34 cellular contexts compared by ENCODE assay signal in genomic region chr7:152120776-152121175, GRCh38.
"Had no signal": no experiment of that assay in that cellular context is flagged by ENCODE, and none has a peak within 500 bp of the region (broad histone marks: within the 10 kb centered on the region; RNA-seq: fewer than 3 reads in every experiment).

No MANE protein-coding gene starts in this region.

- H3K27me3 ChIP-seq: ascending aorta had no signal

- ATAC-seq: activated CD8-positive, alpha-beta memory T cell treated with anti-CD3 and anti-CD28 coated beads, Interleukin-2, amount 10 ng/mL, durations not matched to agents 7 days and 5 days; activated CD8-positive, alpha-beta T cell treated with anti-CD3 and anti-CD28 coated beads, Interleukin-2, amount 10 ng/mL, durations not matched to agents 7 days and 5 days; activated naive CD8-positive, alpha-beta T cell treated with anti-CD3 and anti-CD28 coated beads, Interleukin-2, amount 50 U/mL, for 24 hours; activated T-cell treated with anti-CD3 and anti-CD28 coated beads, Interleukin-2, amount 50 U/mL, for 4 hours; activated T-cell treated with anti-CD3 and anti-CD28 coated beads, Interleukin-2, amount 50 U/mL, for 72 hours had no signal

- H3K27me3 Mint-ChIP-seq: activated B cell treated with CpG ODN at 0.5 μM for 24 hours; activated CD4-positive, alpha-beta memory T cell treated with anti-CD3 and anti-CD28 coated beads, Interleukin-2, amount 10 ng/mL, durations not matched to agents 7 days and 5 days; activated CD4-positive, alpha-beta T cell treated with anti-CD3 and anti-CD28 coated beads, Interleukin-2, amount 10 ng/mL, durations not matched to agents 24 days and 14 days; activated CD8-positive, alpha-beta memory T cell treated with anti-CD3 and anti-CD28 coated beads, Interleukin-2, amount 10 ng/mL, durations not matched to agents 7 days and 5 days; activated naive CD4-positive, alpha-beta T cell treated with anti-CD3 and anti-CD28 coated beads, Interleukin-2, amount 10 ng/mL, durations not matched to agents 7 days and 5 days; activated naive CD4-positive, alpha-beta T cell treated with anti-CD3 and anti-CD28 coated beads, Interleukin-2, amount 50 U/mL, for 24 hours; activated naive CD8-positive, alpha-beta T cell; activated naive CD8-positive, alpha-beta T cell treated with anti-CD3 and anti-CD28 coated beads, Interleukin-2, amount 10 ng/mL, durations not matched to agents 7 days and 5 days; activated naive CD8-positive, alpha-beta T cell treated with anti-CD3 and anti-CD28 coated beads, Interleukin-2, amount 50 U/mL, for 24 hours; brain had no signal

- H3K4me1 ChIP-seq: ascending aorta had no signal

- H3K9me3 ChIP-seq: ascending aorta had no signal

- H3K4me1 Mint-ChIP-seq: activated B cell treated with CpG ODN at 0.5 μM for 24 hours; activated CD4-positive, alpha-beta memory T cell treated with anti-CD3 and anti-CD28 coated beads, Interleukin-2, amount 10 ng/mL, durations not matched to agents 7 days and 5 days; activated CD8-positive, alpha-beta memory T cell treated with anti-CD3 and anti-CD28 coated beads, Interleukin-2, amount 10 ng/mL, durations not matched to agents 7 days and 5 days; brain had no signal

- H3K27ac Mint-ChIP-seq: activated B cell treated with CpG ODN at 0.5 μM for 24 hours; activated CD4-positive, alpha-beta memory T cell treated with anti-CD3 and anti-CD28 coated beads, Interleukin-2, amount 10 ng/mL, durations not matched to agents 7 days and 5 days; activated CD4-positive, alpha-beta T cell treated with anti-CD3 and anti-CD28 coated beads, Interleukin-2, amount 10 ng/mL, durations not matched to agents 24 days and 14 days; activated CD8-positive, alpha-beta memory T cell treated with anti-CD3 and anti-CD28 coated beads, Interleukin-2, amount 10 ng/mL, durations not matched to agents 7 days and 5 days; activated CD8-positive, alpha-beta T cell treated with anti-CD3 and anti-CD28 coated beads, Interleukin-2, amount 10 ng/mL, durations not matched to agents 7 days and 5 days; activated naive CD4-positive, alpha-beta T cell treated with anti-CD3 and anti-CD28 coated beads, Interleukin-2, amount 10 ng/mL, durations not matched to agents 7 days and 5 days; activated naive CD4-positive, alpha-beta T cell treated with anti-CD3 and anti-CD28 coated beads, Interleukin-2, amount 50 U/mL, for 24 hours; activated naive CD8-positive, alpha-beta T cell; activated naive CD8-positive, alpha-beta T cell treated with anti-CD3 and anti-CD28 coated beads, Interleukin-2, amount 10 ng/mL, durations not matched to agents 7 days and 5 days; activated naive CD8-positive, alpha-beta T cell treated with anti-CD3 and anti-CD28 coated beads, Interleukin-2, amount 50 U/mL, for 24 hours; activated T-cell treated with anti-CD3 and anti-CD28 coated beads, Interleukin-2, amount 50 U/mL, for 72 hours; activated T-helper 1 cell treated with anti-CD3 and anti-CD28 coated beads, Interleukin-12 subunit alpha, Interleukin-12 subunit beta, Interleukin-2, Interleukin-4 antibody, amounts not matched to agents 30 ng/mL and 10 ng/mL and 1 ng/mL, durations not matched to agents 14 hours and 24 hours and 36 hours; activated T-helper 2 cell treated with anti-CD3 and anti-CD28 coated beads, Interferon-gamma antibody, Interleukin-2, Interleukin-4, amounts not matched to agents 10 μg/mL and 5 μg/mL and 100 μg/mL, durations not matched to agents 14 hours and 24 hours and 36 hours; T-helper 1 cell treated with Interleukin-12 subunit alpha and Interleukin-12 subunit beta and Interleukin-4 antibody, amounts not matched to agents 30 μg/mL and 1 μg/mL, for 36 hours; T-helper 2 cell treated with Interferon-gamma antibody and Interleukin-4, amounts not matched to agents 5 μg/mL and 100 μg/mL, for 36 hours had no signal

- H3K4me3 Mint-ChIP-seq: activated B cell treated with CpG ODN at 0.5 μM for 24 hours; activated CD4-positive, alpha-beta memory T cell treated with anti-CD3 and anti-CD28 coated beads, Interleukin-2, amount 10 ng/mL, durations not matched to agents 7 days and 5 days; activated CD4-positive, alpha-beta T cell treated with anti-CD3 and anti-CD28 coated beads, Interleukin-2, amount 10 ng/mL, durations not matched to agents 24 days and 14 days; activated CD8-positive, alpha-beta memory T cell treated with anti-CD3 and anti-CD28 coated beads, Interleukin-2, amount 10 ng/mL, durations not matched to agents 7 days and 5 days; activated CD8-positive, alpha-beta T cell treated with anti-CD3 and anti-CD28 coated beads, Interleukin-2, amount 10 ng/mL, durations not matched to agents 7 days and 5 days; activated naive CD4-positive, alpha-beta T cell treated with anti-CD3 and anti-CD28 coated beads, Interleukin-2, amount 10 ng/mL, durations not matched to agents 7 days and 5 days; activated naive CD4-positive, alpha-beta T cell treated with anti-CD3 and anti-CD28 coated beads, Interleukin-2, amount 50 U/mL, for 24 hours; activated naive CD8-positive, alpha-beta T cell; activated naive CD8-positive, alpha-beta T cell treated with anti-CD3 and anti-CD28 coated beads, Interleukin-2, amount 10 ng/mL, durations not matched to agents 7 days and 5 days; activated naive CD8-positive, alpha-beta T cell treated with anti-CD3 and anti-CD28 coated beads, Interleukin-2, amount 50 U/mL, for 24 hours; activated T-cell treated with anti-CD3 and anti-CD28 coated beads, Interleukin-2, amount 50 U/mL, for 4 hours; activated T-cell treated with anti-CD3 and anti-CD28 coated beads, Interleukin-2, amount 50 U/mL, for 72 hours; activated T-helper 1 cell treated with anti-CD3 and anti-CD28 coated beads, Interleukin-12 subunit alpha, Interleukin-12 subunit beta, Interleukin-2, Interleukin-4 antibody, amounts not matched to agents 30 ng/mL and 10 ng/mL and 1 ng/mL, durations not matched to agents 14 hours and 24 hours and 36 hours; brain; T-helper 1 cell treated with Interleukin-12 subunit alpha and Interleukin-12 subunit beta and Interleukin-4 antibody, amounts not matched to agents 30 μg/mL and 1 μg/mL, for 36 hours; T-helper 2 cell treated with Interferon-gamma antibody and Interleukin-4, amounts not matched to agents 5 μg/mL and 100 μg/mL, for 36 hours had no signal

- H3K4me3 ChIP-seq: ascending aorta had no signal

- DNase-seq: activated B cell treated with CpG ODN at 0.5 μM for 24 hours; activated CD4-positive, alpha-beta memory T cell treated with anti-CD3 and anti-CD28 coated beads, Interleukin-2, amount 10 ng/mL, durations not matched to agents 7 days and 5 days; activated CD4-positive, alpha-beta T cell treated with anti-CD3 and anti-CD28 coated beads for 4 hours; activated CD4-positive, alpha-beta T cell treated with anti-CD3 and anti-CD28 coated beads, Interleukin-2, amount 10 ng/mL, durations not matched to agents 24 days and 14 days; activated CD4-positive, alpha-beta T cell treated with anti-CD3 and anti-CD28 coated beads, Interleukin-2, amount 50 U/mL, for 1 hour; activated CD4-positive, alpha-beta T cell treated with anti-CD3 and anti-CD28 coated beads, Interleukin-2, amount 50 U/mL, for 4 hours; activated CD4-positive, CD25-positive, alpha-beta regulatory T cell treated with anti-CD3 and anti-CD28 coated beads, Interleukin-2, amount 50 U/mL, for 72 hours; activated CD8-positive, alpha-beta memory T cell treated with anti-CD3 and anti-CD28 coated beads for 24 hours; activated CD8-positive, alpha-beta memory T cell treated with anti-CD3 and anti-CD28 coated beads, Interleukin-2, amount 10 ng/mL, durations not matched to agents 7 days and 5 days; activated CD8-positive, alpha-beta memory T cell treated with anti-CD3 and anti-CD28 coated beads, Interleukin-2, amount 50 U/mL, for 48 hours; activated CD8-positive, alpha-beta T cell treated with anti-CD3 and anti-CD28 coated beads, Interleukin-2, amount 10 ng/mL, durations not matched to agents 7 days and 5 days; activated gamma-delta T cell; activated naive CD4-positive, alpha-beta T cell treated with anti-CD3 and anti-CD28 coated beads, Interleukin-2, amount 10 ng/mL, durations not matched to agents 7 days and 5 days; activated naive CD4-positive, alpha-beta T cell treated with Interleukin-2 at 50 U/mL for 16 hours; activated naive CD8-positive, alpha-beta T cell treated with anti-CD3 and anti-CD28 coated beads, Interleukin-2, amount 10 ng/mL, durations not matched to agents 7 days and 5 days; activated naive CD8-positive, alpha-beta T cell treated with anti-CD3 and anti-CD28 coated beads, Interleukin-2, amount 50 U/mL, for 24 hours; activated T-cell treated with anti-CD3 and anti-CD28 coated beads, Interleukin-2, amount 50 U/mL, for 1 hour; activated T-cell treated with anti-CD3 and anti-CD28 coated beads, Interleukin-2, amount 50 U/mL, for 4 hours; activated T-cell treated with anti-CD3 and anti-CD28 coated beads, Interleukin-2, amount 50 U/mL, for 72 hours; anterior cingulate cortex; central memory CD4-positive, alpha-beta T cell; SW 1271; T-helper 1 cell; T-helper 2 cell; T-helper 9 cell had no signal

- H3K27ac ChIP-seq: ascending aorta, VCaP had no signal
